8 cellular contexts compared by ENCODE assay signal in the genomic region with DNA sequence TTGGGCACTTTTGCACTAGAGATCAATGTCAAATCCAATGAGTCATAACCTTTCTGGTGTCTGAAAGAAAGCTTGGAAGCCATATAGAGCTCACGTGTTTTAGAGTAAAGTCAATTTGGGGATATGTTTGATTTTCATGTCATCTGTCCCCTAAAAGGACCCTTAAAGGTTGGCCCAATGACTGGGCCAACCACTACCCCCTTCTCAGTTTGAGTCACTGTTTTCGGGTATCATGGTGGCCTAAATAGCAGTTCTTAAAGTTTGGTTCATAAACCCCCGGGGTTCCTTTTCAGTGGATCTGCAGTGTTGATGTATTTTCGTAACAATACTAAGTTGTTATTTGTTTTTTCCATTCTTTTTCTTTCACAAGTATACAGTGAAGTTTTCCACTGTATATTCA.
"Had no signal": no experiment of that assay in that cellular context is flagged by ENCODE, and none has a peak within 500 bp of the region (broad histone marks: within the 10 kb centered on the region; RNA-seq: fewer than 3 reads in every experiment).

No MANE protein-coding gene starts in this region.

- H3K4me3 Mint-ChIP-seq: GM23338, H9, IgD-negative memory B cell had no signal

- DNase-seq: H9, HCEC 1CT, KBM-7 had no signal

- ATAC-seq: GM23338, HepG2 had no signal

- H3K4me3 ChIP-seq: GM23338 had no signal

- H3K9ac ChIP-seq: KMS-11 had no signal

- H3K27ac ChIP-seq: HL-60, KMS-11 had no signal

- H3K27ac Mint-ChIP-seq: GM23338, H9, IgD-negative memory B cell had no signal

- H3K4me2 ChIP-seq: GM23338, KMS-11 had no signal
